Comparison of ENCODE assay signal across 19 cellular contexts in the genomic region with DNA sequence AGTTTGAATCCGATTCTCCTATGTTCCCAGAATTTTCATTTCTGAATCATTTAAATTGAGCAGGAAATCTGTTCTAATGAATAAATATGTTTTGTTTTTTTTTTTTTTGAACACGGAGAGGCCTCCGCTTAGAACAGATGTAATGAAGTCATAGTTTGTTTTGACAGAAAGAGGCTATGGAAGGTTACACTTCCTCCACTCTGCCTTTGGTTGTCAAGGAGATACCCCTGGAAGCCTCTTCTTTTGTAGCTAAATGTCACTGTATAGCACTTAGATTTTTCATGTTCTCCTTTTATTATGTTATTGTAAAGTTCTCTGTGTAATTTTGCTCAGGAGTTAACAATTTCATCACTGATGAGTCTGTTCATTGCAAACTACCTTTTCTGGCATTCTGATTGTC. TPM values are rescaled to one million over a fixed set of nuclear protein-coding genes. Genes with fewer than 3 reads are reported as not detected.
DNase-seq lines count a peak whose midpoint lies in the region; ATAC-seq and TF ChIP-seq lines count a peak whose summit lies in the region.
"Had no signal": no experiment of that assay in that cellular context is flagged by ENCODE, and none has a peak within 500 bp of the region (broad histone marks: within the 10 kb centered on the region; RNA-seq: fewer than 3 reads in every experiment).

No MANE protein-coding gene starts in this region.

- WGBS in sigmoid colon, 2 donors = 77 to 81% methylated on average over 3 of the region's 3 CpGs

- ATAC-seq in GM19455 (IDR thresholded peaks at IDR 0.05; ENCODE audit: unreplicated experiment) = no peak
- ATAC-seq: activated naive CD8-positive, alpha-beta T cell treated with anti-CD3 and anti-CD28 coated beads, Interleukin-2, amount 50 U/mL, for 24 hours; natural killer cell; stimulated activated effector memory CD8-positive, alpha-beta T cell treated with anti-CD3 and anti-CD28 coated beads, Interleukin-12 subunit alpha, Interleukin-12 subunit beta, amount 100 ng/mL, for 72 hours had no signal

- TF ChIP-seq POLR2A in sigmoid colon (IDR thresholded peaks at IDR 0.05) = no peak

- DNase-seq in NCI-H2171 treated with DMSO at 0.1 percent for 48 hours (lab: John Stamatoyannopoulos, UW) = peak; percentile 21
- DNase-seq in NCI-H2171 (lab: John Stamatoyannopoulos, UW) = no peak
- peak in 1 of 2 experiments; percentile 25 for DNase-seq in SJSA1 (ENCODE audit: low read depth in 1 of 2, low spot score in 2 of 2)
- DNase-seq in fibroblast of mammary gland (ENCODE audit: low read depth) = peak; percentile 55
- peak; percentile 47 for DNase-seq in putamen (ENCODE audit: low spot score)
- no peak for DNase-seq in sigmoid colon
- no peak for DNase-seq in DMS79 (lab: John Stamatoyannopoulos, UW)
- DNase-seq: ACHN; activated CD4-positive, alpha-beta T cell treated with anti-CD3 and anti-CD28 coated beads, Interleukin-2, amount 50 U/mL, for 4 hours; activated CD8-positive, alpha-beta memory T cell treated with anti-CD3 and anti-CD28 coated beads, Interleukin-2, amount 50 U/mL, for 48 hours; activated effector memory CD4-positive, alpha-beta T cell treated with Interleukin-2 at 50 U/mL for 16 hours; activated naive CD8-positive, alpha-beta T cell treated with anti-CD3 and anti-CD28 coated beads, Interleukin-2, amount 50 U/mL, for 24 hours; KG1; natural killer cell; posterior cingulate gyrus had no signal

- H3K4me3 ChIP-seq in SJSA1 (no peak overlapping the region), fibroblast of mammary gland (ENCODE audit: control insufficient read depth, low read depth, low read length) (no peak overlapping the region), sigmoid colon (no peak overlapping the region)
- H3K4me3 ChIP-seq: vagina had no signal

- intact Hi-C loops in sigmoid colon (cut with DNase I) = no loop called here

- peaks cover 33% of the 10 kb centered on the region for H3K4me1 ChIP-seq in SJSA1 (replicated peaks)
- peaks cover 0 to 3% (median 0%) of the 10 kb centered on the region in 4 donors for H3K4me1 ChIP-seq in sigmoid colon

- no peaks in the 10 kb centered on the region for H3K27me3 ChIP-seq in SJSA1 (replicated peaks)
- no peaks in the 10 kb centered on the region for H3K27me3 ChIP-seq in sigmoid colon
- H3K27me3 ChIP-seq: vagina had no signal

- H3K36me3 ChIP-seq in SJSA1 (no peaks in the 10 kb centered on the region), sigmoid colon (no peaks in the 10 kb centered on the region)
- H3K36me3 ChIP-seq: vagina had no signal

- H3K9me3 ChIP-seq in SJSA1 (replicated peaks) (no peaks in the 10 kb centered on the region), sigmoid colon (no peaks in the 10 kb centered on the region)
- H3K9me3 ChIP-seq: vagina had no signal

- no peak for TF ChIP-seq EP300 in sigmoid colon (IDR thresholded peaks at IDR 0.05)

- no peak for TF ChIP-seq CTCF in fibroblast of mammary gland (conservative IDR thresholded peaks at IDR 0.05; ENCODE audit: control insufficient read depth, insufficient read depth, low read depth, low read length)
- TF ChIP-seq CTCF in sigmoid colon (IDR thresholded peaks at IDR 0.05) = no peak

- H3K27ac ChIP-seq in SJSA1 (peak overlapping the region; percentile 13; the same call in 1 of the 2 replicates), sigmoid colon (no peak overlapping the region)
- H3K27ac ChIP-seq: epithelial cell of prostate, vagina had no signal

RNA-seq across cellular contexts. Expression of gene GNG12, which starts 22.7 kb away (rescaled TPM):
- total RNA-seq in SJSA1 (2014; rRNA removed; shearing (Covaris generic)) = 208 and 330 TPM in 2 replicates
- 10 to 100 TPM; 41.9 to 58.2 (median 46.7) TPM for total RNA-seq in sigmoid colon
- 100 to 1,000 TPM in 1 of 3 donors, 10 to 100 TPM in 2; 46.1 to 116 (median 93.1) TPM for polyA plus RNA-seq in sigmoid colon
- total RNA-seq: natural killer cell had no signal

Comparison
In these comparisons a context has a peak if more than half of its experiments do, and no peak if none do; other contexts are left out.
1. DNase-seq: peak in NCI-H2171 treated with DMSO at 0.1 percent for 48 hours (single experiment), fibroblast of mammary gland (single experiment) and putamen (single experiment); none in NCI-H2171 (single experiment), sigmoid colon (single experiment) and DMS79 (single experiment).